ENCODE assay signal across 18 cellular contexts in genomic region chr2:106010818-106011355, GRCh38.
DNase-seq lines count a peak whose midpoint lies in the region; ATAC-seq and TF ChIP-seq lines count a peak whose summit lies in the region.
"Had no signal": no experiment of that assay in that cellular context is flagged by ENCODE, and none has a peak within 500 bp of the region (broad histone marks: within the 10 kb centered on the region; RNA-seq: fewer than 3 reads in every experiment).

No MANE protein-coding gene starts in this region.

- H3K36me3 Mint-ChIP-seq in GM23338 (ENCODE audit: low read depth), result peaks cover 40% of the 10 kb centered on the region
- H3K36me3 Mint-ChIP-seq in endodermal cell (ENCODE audit: low read depth), result peaks cover 21% of the 10 kb centered on the region

- H3K27me3 ChIP-seq in GM23338 (ENCODE audit: insufficient read depth), result no peaks in the 10 kb centered on the region
- H3K27me3 ChIP-seq in endodermal cell (ENCODE audit: control insufficient read depth, insufficient read depth, low read length, poor library complexity, severe bottlenecking), result no peaks in the 10 kb centered on the region
- H3K27me3 ChIP-seq in skeletal muscle tissue (ENCODE audit: control insufficient read depth in 3 of 3, insufficient read depth in 3 of 3, low read length in 3 of 3), result no peaks in the 10 kb centered on the region
- H3K27me3 ChIP-seq in brain microvascular endothelial cell (replicated peaks), result no peaks in the 10 kb centered on the region
- H3K27me3 ChIP-seq: SJSA1 had no signal

- no peaks in the 10 kb centered on the region for H3K79me2 ChIP-seq in GM23338 (replicated peaks; ENCODE audit: insufficient read depth)

- peak overlapping the region; percentile 70; the same call in 1 of the 2 replicates for H3K4me2 ChIP-seq in GM23338

- TF ChIP-seq CTCF in GM23338 (conservative IDR thresholded peaks at IDR 0.05; ENCODE audit: low read depth in 2 of 2) (no peak), endodermal cell (conservative IDR thresholded peaks at IDR 0.05) (no peak), brain microvascular endothelial cell (IDR thresholded peaks at IDR 0.05; ENCODE audit: low read depth, low read length, missing control alignments) (no peak)

- H3K9ac ChIP-seq in endodermal cell (ENCODE audit: extremely low read depth, low read length, poor library complexity, severe bottlenecking) (no peak overlapping the region), skeletal muscle tissue (ENCODE audit: low read depth in 1 of 3, low read length in 3 of 3) (no peak overlapping the region)
- H3K9ac ChIP-seq: GM23248 had no signal

- no peaks in the 10 kb centered on the region for H3K36me3 ChIP-seq in GM23338 (ENCODE audit: insufficient read depth)
- H3K36me3 ChIP-seq in endodermal cell (ENCODE audit: control insufficient read depth, insufficient read depth, low read length), result no peaks in the 10 kb centered on the region
- H3K36me3 ChIP-seq in skeletal muscle tissue (ENCODE audit: control insufficient read depth in 3 of 3, insufficient read depth in 3 of 3, low read length in 3 of 3), result no peaks in the 10 kb centered on the region
- no peaks in the 10 kb centered on the region for H3K36me3 ChIP-seq in brain microvascular endothelial cell (replicated peaks)
- H3K36me3 ChIP-seq: HAP-1, SJSA1 had no signal

- peak overlapping the region; percentile 29; the same call in 1 of the 2 replicates for H2AFZ ChIP-seq in GM23338
- H2AFZ ChIP-seq: GM23248 had no signal

- H4K20me1 ChIP-seq in GM23338 (replicated peaks; ENCODE audit: insufficient read depth), result no peaks in the 10 kb centered on the region

- DNase-seq in GM23338 (ENCODE audit: low spot score) (no peak), NCI-H69 (lab: John Stamatoyannopoulos, UW) (peak; percentile 8), endodermal cell (no peak), DMS153 treated with DMSO at 0.1 percent for 48 hours (lab: John Stamatoyannopoulos, UW; ENCODE audit: unreplicated experiment) (no peak), brain microvascular endothelial cell (no peak)
- DNase-seq: CD4-positive, CD25-positive, alpha-beta regulatory T cell; GM23248; KG1; NCI-H1436 treated with DMSO at 0.1 percent for 48 hours; NCI-H1930; NCI-H510A; NCI-H748 treated with DMSO at 0.1 percent for 48 hours; NK-92 treated with Interleukin-12 subunit alpha and Interleukin-12 subunit beta, amount 100 ng/mL, for 24 hours had no signal

- H3K9me3 ChIP-seq in endodermal cell (ENCODE audit: control insufficient read depth, low read length), result peaks cover 54% of the 10 kb centered on the region
- H3K9me3 ChIP-seq in skeletal muscle tissue (ENCODE audit: control insufficient read depth in 3 of 3, low read length in 3 of 3), result peaks cover 0 to 5% (median 2%) of the 10 kb centered on the region in 3 donors
- H3K9me3 ChIP-seq: HAP-1 had no signal

- H3K4me1 ChIP-seq in GM23338 (ENCODE audit: insufficient read depth) (peaks cover 18% of the 10 kb centered on the region), endodermal cell (ENCODE audit: control insufficient read depth, insufficient read depth, low read length) (peaks cover 11% of the 10 kb centered on the region), skeletal muscle tissue (ENCODE audit: control insufficient read depth in 3 of 3, insufficient read depth in 3 of 3, low read length in 3 of 3) (peaks cover 0 to 7% (median 7%) of the 10 kb centered on the region in 3 donors)
- H3K4me1 ChIP-seq: HAP-1, SJSA1 had no signal

- H3K27ac Mint-ChIP-seq in GM23338 (no peak overlapping the region), endodermal cell (no peak overlapping the region)
- H3K27ac Mint-ChIP-seq: CD4-positive, CD25-positive, alpha-beta regulatory T cell had no signal

- no peak overlapping the region for H3K27ac ChIP-seq in GM23338 (ENCODE audit: low read depth)
- H3K27ac ChIP-seq in endodermal cell (ENCODE audit: low read depth, low read length), result no peak overlapping the region
- H3K27ac ChIP-seq in skeletal muscle tissue (ENCODE audit: low read depth, low read length), result peak overlapping the region; percentile 45
- H3K27ac ChIP-seq in brain microvascular endothelial cell, result no peak overlapping the region
- H3K27ac ChIP-seq: GM23248, RWPE1, SJSA1 had no signal

- H3K27me3 Mint-ChIP-seq in GM23338 (ENCODE audit: insufficient read depth, low read depth, poor library complexity), result peaks cover 2% of the 10 kb centered on the region
- no peaks in the 10 kb centered on the region for H3K27me3 Mint-ChIP-seq in endodermal cell (ENCODE audit: insufficient read depth)
- H3K27me3 Mint-ChIP-seq: CD4-positive, CD25-positive, alpha-beta regulatory T cell had no signal

- 96 to 97% methylated on average over 4 to 6 of the region's 6 CpGs for WGBS in endodermal cell (ENCODE audit: insufficient coverage in 1 of 2, insufficient read length in 1 of 2), 2 experiments

- ATAC-seq in GM23338 (no peak), GM18511 (IDR thresholded peaks at IDR 0.05; ENCODE audit: unreplicated experiment) (no peak)

- H3K9me3 Mint-ChIP-seq in GM23338 (peaks cover 45% of the 10 kb centered on the region), endodermal cell (peaks cover 55% of the 10 kb centered on the region)

- H3K4me1 Mint-ChIP-seq in GM23338 (peaks cover 30% of the 10 kb centered on the region), endodermal cell (peaks cover 35% of the 10 kb centered on the region)

- H3K4me3 Mint-ChIP-seq in GM23338, result no peak overlapping the region
- H3K4me3 Mint-ChIP-seq in endodermal cell, result no peak overlapping the region
- H3K4me3 Mint-ChIP-seq: CD4-positive, CD25-positive, alpha-beta regulatory T cell had no signal

- no peaks in the 10 kb centered on the region for H3F3A ChIP-seq in GM23338 (replicated peaks; ENCODE audit: low read depth)

- peaks cover 16% of the 10 kb centered on the region for H3K9me2 ChIP-seq in GM23338 (ENCODE audit: insufficient read depth)

- H3K4me3 ChIP-seq in GM23338, result no peak overlapping the region
- H3K4me3 ChIP-seq in endodermal cell (ENCODE audit: low read length), result peak overlapping the region; percentile 13
- peak overlapping the region in 1 of 3 donors; percentile 36 for H3K4me3 ChIP-seq in skeletal muscle tissue (ENCODE audit: low read length in 3 of 3)
- no peak overlapping the region for H3K4me3 ChIP-seq in brain microvascular endothelial cell (ENCODE audit: low read depth, low read length)
- H3K4me3 ChIP-seq: GM23248, HAP-1, SJSA1 had no signal

- in situ Hi-C loops in brain microvascular endothelial cell (cut with HindIII; ENCODE audit: low pct_ligation_motif_present, low sequenced_read_pairs), result no loop called here

TF ChIP-seq in GM23338, 12 proteins besides CTCF, POLR2A, EP300 and RAD21:
- TF ChIP-seq ETS1 (IDR thresholded peaks at IDR 0.05), result no peak
- TF ChIP-seq ZNF114 (CRISPR knock-in tag; IDR thresholded peaks at IDR 0.05), result no peak
- TF ChIP-seq EZH2 (IDR thresholded peaks at IDR 0.05; ENCODE audit: low read depth, unreplicated experiment), result no peak
- no peak for TF ChIP-seq JUNB (IDR thresholded peaks at IDR 0.05; ENCODE audit: unreplicated experiment)
- TF ChIP-seq CREB1 (CRISPR knock-in tag; IDR thresholded peaks at IDR 0.05; ENCODE audit: low read depth), result no peak
TF ChIP-seq in GM23338: peak in this region for 0.
